ENCODE assay signal across 13 cellular contexts in the genomic region with DNA sequence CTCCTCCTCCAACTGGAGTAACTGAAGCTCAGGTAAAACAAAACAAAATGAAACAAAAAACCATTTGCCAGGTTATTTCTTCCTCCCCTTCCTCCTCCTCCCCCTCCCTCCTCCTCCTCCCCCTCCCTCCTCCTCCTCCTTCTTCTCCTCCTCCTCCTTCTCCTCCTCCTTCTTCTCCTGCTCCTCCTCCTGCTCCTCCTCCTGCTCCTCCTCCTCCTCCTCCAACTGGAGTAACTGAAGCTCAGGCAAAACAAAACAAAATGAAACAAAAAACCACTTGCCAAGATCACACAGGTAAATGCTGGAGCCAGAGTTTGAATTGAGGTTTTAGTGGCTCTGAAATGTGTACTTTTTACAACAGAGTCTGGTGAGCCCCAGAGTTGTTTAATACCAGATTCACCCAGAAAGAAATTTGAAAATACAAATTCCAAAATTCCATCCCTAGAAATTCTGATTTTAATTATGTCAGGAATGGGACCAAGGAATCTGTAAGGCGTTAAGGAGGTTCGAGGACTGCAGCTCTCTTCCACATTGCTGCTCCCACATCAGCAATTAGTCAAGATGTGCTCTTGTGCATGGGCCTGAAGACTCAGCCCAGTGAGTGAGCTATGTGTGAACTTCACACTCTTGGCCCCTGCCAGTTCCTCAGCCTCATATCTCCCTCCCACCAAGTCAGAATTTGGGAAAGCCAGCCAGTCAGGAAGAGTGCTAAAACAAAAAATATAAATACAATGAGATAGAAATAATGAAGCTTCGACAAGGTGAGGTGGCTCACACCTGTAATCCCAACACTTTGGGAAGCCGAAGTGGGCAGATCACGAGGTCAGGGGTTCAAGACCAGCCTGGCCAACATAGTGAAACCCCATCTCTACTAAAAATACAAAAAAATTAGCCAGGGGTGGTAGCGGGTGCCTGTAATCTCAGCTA. TPM values are rescaled to one million over a fixed set of nuclear protein-coding genes. Genes with fewer than 3 reads are reported as not detected.
DNase-seq lines count a peak whose midpoint lies in the region; ATAC-seq and TF ChIP-seq lines count a peak whose summit lies in the region.
"Had no signal": no experiment of that assay in that cellular context is flagged by ENCODE, and none has a peak within 500 bp of the region (broad histone marks: within the 10 kb centered on the region; RNA-seq: fewer than 3 reads in every experiment).

No MANE protein-coding gene starts in this region.

- no peaks in the 10 kb centered on the region for H3K36me3 Mint-ChIP-seq in MCF 10A (ENCODE audit: insufficient read depth, unreplicated experiment)

- BruUV-seq in MCF 10A (replicated peaks; lab: Mats Ljungman, UMichigan): no TSS peak

- H3K4me1 Mint-ChIP-seq in MCF 10A (ENCODE audit: insufficient read depth, unreplicated experiment): peaks cover 18% of the 10 kb centered on the region

- TF ChIP-seq CTCF in AG10803 (conservative IDR thresholded peaks at IDR 0.05; ENCODE audit: low read length) (no peak), MCF 10A (IDR thresholded peaks at IDR 0.05; ENCODE audit: unreplicated experiment) (no peak)

- H3K4me3 ChIP-seq in AG10803 (ENCODE audit: low read length): 0 out of 2 replicates have a peak overlapping the region, but pooled peaks have one; percentile 17
- H3K4me3 ChIP-seq: BLaER1 treated with 17β-estradiol and CSF1 and Interleukin-3, amounts not matched to agents 10 nM and 100 nM; mucosa of descending colon had no signal

- H3K27me3 Mint-ChIP-seq in MCF 10A (ENCODE audit: insufficient read depth, unreplicated experiment): no peaks in the 10 kb centered on the region

- CTCF ChIA-PET in MCF 10A (lab: Yijun Ruan, JAX): interaction anchor here (0.6 to 4.3 kb wide), 15 partner anchors 8 to 1062 kb away, joined by 3 to 21 read pairs (median 3); partner anchors contain the start of gene ZNF770

- ATAC-seq in GM21619 (IDR thresholded peaks at IDR 0.05; ENCODE audit: unreplicated experiment): no peak
- no peak for ATAC-seq in activated CD4-positive, CD25-positive, alpha-beta regulatory T cell treated with anti-CD3 and anti-CD28 coated beads, Interleukin-2, amount 50 U/mL, for 24 hours
- ATAC-seq: mucosa of descending colon had no signal

- H3K27ac Mint-ChIP-seq in MCF 10A (ENCODE audit: low read depth, unreplicated experiment): peak overlapping the region; percentile 81

- intact Hi-C loops in MCF 10A (cut with micrococcal nuclease): no loop called here

- H3K9me3 Mint-ChIP-seq in MCF 10A (ENCODE audit: unreplicated experiment): no peaks in the 10 kb centered on the region

- peak overlapping the region; percentile 66 for H3K4me3 Mint-ChIP-seq in MCF 10A (ENCODE audit: unreplicated experiment)

- DNase-seq in AG10803 (ENCODE audit: low read depth) (peak; percentile 41), HT1080 (ENCODE audit: low read depth) (peak; percentile 44), MCF 10A (ENCODE audit: unreplicated experiment) (peak; percentile 70), kidney glomerular epithelial cell (lab: John Stamatoyannopoulos, UW) (peak; percentile 10), AG08396 (ENCODE audit: low spot score) (no peak), DMS 273 treated with DMSO at 0.1 percent for 48 hours (lab: John Stamatoyannopoulos, UW) (no peak)
- DNase-seq: activated CD4-positive, CD25-positive, alpha-beta regulatory T cell treated with anti-CD3 and anti-CD28 coated beads, Interleukin-2, amount 50 U/mL, for 72 hours; activated gamma-delta T cell treated with Interleukin-2 at 50 U/mL for 16 hours; NCI-H2081 treated with DMSO at 0.1 percent for 48 hours had no signal

- POLR2A ChIA-PET in MCF 10A (lab: Yijun Ruan, JAX): interaction anchor here (0.9 to 4.6 kb wide), 11 partner anchors 12 to 36 kb away, joined by 3 to 43 read pairs (median 7); partner anchors contain the start of gene ZNF770

RNA-seq across cellular contexts. Expression of gene ZNF770, which starts 31.6 kb away (rescaled TPM):
- total RNA-seq in HT1080 (2014; rRNA removed; shearing (Covaris generic)): 13.9 and 22.9 TPM in 2 replicates
- polyA plus RNA-seq in HT1080 (2015; cell fraction: cytosol; rRNA removed): 23.0 and 32.8 TPM in 2 replicates
- 29.9 and 30.0 TPM in 2 replicates for polyA plus RNA-seq in HT1080 (2015; cell fraction: nucleus; rRNA removed)
- total RNA-seq in MCF 10A (2022): 61.0 and 73.6 TPM in 2 replicates

RNA-seq across cellular contexts. Expression of gene AQR, which starts 50.1 kb away (rescaled TPM):
- total RNA-seq in HT1080 (2014; rRNA removed; shearing (Covaris generic)): 19.9 and 21.6 TPM in 2 replicates
- polyA plus RNA-seq in HT1080 (2015; cell fraction: cytosol; rRNA removed): 19.1 and 19.9 TPM in 2 replicates
- polyA plus RNA-seq in HT1080 (2015; cell fraction: nucleus; rRNA removed): 77.4 and 80.0 TPM in 2 replicates
- 26.5 and 33.1 TPM in 2 replicates for total RNA-seq in MCF 10A (2022)

Comparison
In these comparisons a context has a peak if more than half of its experiments do, and no peak if none do; other contexts are left out.
1. DNase-seq: peak in AG10803 (single experiment), HT1080 (single experiment), MCF 10A (single experiment) and kidney glomerular epithelial cell (single experiment); none in AG08396 (single experiment) and DMS 273 treated with DMSO at 0.1 percent for 48 hours (single experiment).